ENCODE assay signal across 19 cellular contexts in genomic region chr4:5816851-5817375, GRCh38.
"Had no signal": no experiment of that assay in that cellular context is flagged by ENCODE, and none has a peak within 500 bp of the region (broad histone marks: within the 10 kb centered on the region; RNA-seq: fewer than 3 reads in every experiment).

No MANE protein-coding gene starts in this region.

- H3K27ac ChIP-seq: RWPE1 had no signal

- DNase-seq: KBM-7, MV-4-11, NCI-H1092, NCI-H1105 treated with DMSO at 0.1 percent for 48 hours, NCI-H1417 treated with DMSO at 0.1 percent for 48 hours, NCI-H146, NCI-H1694 treated with DMSO at 0.1 percent for 48 hours, NCI-H1930, NCI-H2081 treated with DMSO at 0.1 percent for 48 hours, NCI-H2171, NCI-H226, NCI-H446, NCI-H510A, NCI-H524 treated with DMSO at 0.1 percent for 48 hours, NCI-H69, NCI-H774, SHP77, SK-N-SH had no signal

- H3K9me3 ChIP-seq: SK-N-SH had no signal
